ENCODE assay signal across 27 cellular contexts in the genomic region with DNA sequence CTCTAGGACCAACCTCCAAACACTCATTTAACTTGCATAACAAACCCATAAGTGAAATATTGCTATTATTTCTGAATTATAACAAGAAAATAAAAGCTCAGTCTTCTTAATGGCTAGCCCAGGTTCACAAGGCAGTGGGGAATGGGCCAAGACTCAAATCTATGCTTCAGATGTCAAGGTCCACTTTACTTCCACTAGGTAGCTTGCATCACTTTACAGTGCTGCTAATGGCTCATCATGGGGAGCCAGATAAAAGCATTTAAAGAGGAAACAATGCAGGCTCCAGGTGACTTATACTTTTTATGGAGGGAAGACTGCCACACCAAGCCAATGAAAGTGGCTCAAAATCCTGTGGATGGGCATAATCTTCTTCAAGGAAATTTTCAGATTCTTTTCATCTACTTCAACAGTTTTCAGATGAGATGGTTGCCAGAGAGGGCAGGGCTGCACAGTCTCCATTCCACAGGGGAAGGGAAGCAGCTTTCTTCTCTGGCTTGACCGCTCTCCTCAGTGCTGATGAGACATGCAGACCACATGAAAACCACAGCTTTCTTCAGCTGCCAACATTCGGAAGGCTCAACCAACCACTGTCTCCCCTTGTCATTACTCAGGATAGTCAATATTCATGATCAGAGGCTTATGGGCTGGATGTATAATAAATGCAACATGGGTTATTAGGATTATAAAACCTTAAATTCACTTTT.
"Had no signal": no experiment of that assay in that cellular context is flagged by ENCODE, and none has a peak within 500 bp of the region (broad histone marks: within the 10 kb centered on the region; RNA-seq: fewer than 3 reads in every experiment).

No MANE protein-coding gene starts in this region.

- H3K4me1 ChIP-seq: colonic mucosa, gastrocnemius medialis, lower lobe of right lung, stomach, upper lobe of left lung, vagina had no signal

- H3K27ac ChIP-seq: colonic mucosa, gastrocnemius medialis, lower lobe of right lung, neutrophil, stomach, thyroid gland, upper lobe of left lung, vagina had no signal

- DNase-seq: activated B cell treated with CpG ODN at 0.5 μM for 24 hours; activated CD8-positive, alpha-beta memory T cell treated with anti-CD3 and anti-CD28 coated beads, Interleukin-2, amount 10 ng/mL, durations not matched to agents 7 days and 5 days; activated CD8-positive, alpha-beta T cell treated with anti-CD3 and anti-CD28 coated beads, Interleukin-2, amount 10 ng/mL, durations not matched to agents 7 days and 5 days; activated naive CD4-positive, alpha-beta T cell treated with Interleukin-2 at 50 U/mL for 16 hours; activated T-cell treated with anti-CD3 and anti-CD28 coated beads, Interleukin-2, amount 50 U/mL, for 48 hours; aorta; cerebellar nuclear complex; colonic mucosa; effector CD8-positive, alpha-beta T cell; gastrocnemius medialis; glutamatergic neuron; hippocampal formation; immature natural killer cell; kidney; lower lobe of right lung; mucosa of descending colon; nephron progenitor cell; small intestine; stimulated activated CD4-positive, alpha-beta T cell treated with anti-CD3 and anti-CD28 coated beads, Interleukin-1b, Interleukin-23, amount 100 ng/mL, for 48 hours; stimulated activated CD4-positive, alpha-beta T cell treated with anti-CD3 and anti-CD28 coated beads, Interleukin-4, amount 100 ng/mL, for 4 hours; stimulated activated CD8-positive, alpha-beta memory T cell treated with anti-CD3 and anti-CD28 coated beads, Interleukin-4, amount 100 ng/mL, for 48 hours; stomach; T-helper 2 cell; upper lobe of left lung had no signal

- H3K9me3 ChIP-seq: colonic mucosa, gastrocnemius medialis, mucosa of descending colon, neutrophil, thyroid gland, vagina had no signal

- H3K4me3 ChIP-seq: colonic mucosa, gastrocnemius medialis, lower lobe of right lung, mucosa of descending colon, stomach, thyroid gland, upper lobe of left lung, vagina had no signal

- H3K36me3 ChIP-seq: colonic mucosa, gastrocnemius medialis, lower lobe of right lung, neutrophil, stomach, thyroid gland, upper lobe of left lung, vagina had no signal

- H3K27me3 ChIP-seq: colonic mucosa, gastrocnemius medialis, neutrophil, stomach, thyroid gland, upper lobe of left lung, vagina had no signal
